Comparison of ENCODE assay signal across 8 cellular contexts in the genomic region with DNA sequence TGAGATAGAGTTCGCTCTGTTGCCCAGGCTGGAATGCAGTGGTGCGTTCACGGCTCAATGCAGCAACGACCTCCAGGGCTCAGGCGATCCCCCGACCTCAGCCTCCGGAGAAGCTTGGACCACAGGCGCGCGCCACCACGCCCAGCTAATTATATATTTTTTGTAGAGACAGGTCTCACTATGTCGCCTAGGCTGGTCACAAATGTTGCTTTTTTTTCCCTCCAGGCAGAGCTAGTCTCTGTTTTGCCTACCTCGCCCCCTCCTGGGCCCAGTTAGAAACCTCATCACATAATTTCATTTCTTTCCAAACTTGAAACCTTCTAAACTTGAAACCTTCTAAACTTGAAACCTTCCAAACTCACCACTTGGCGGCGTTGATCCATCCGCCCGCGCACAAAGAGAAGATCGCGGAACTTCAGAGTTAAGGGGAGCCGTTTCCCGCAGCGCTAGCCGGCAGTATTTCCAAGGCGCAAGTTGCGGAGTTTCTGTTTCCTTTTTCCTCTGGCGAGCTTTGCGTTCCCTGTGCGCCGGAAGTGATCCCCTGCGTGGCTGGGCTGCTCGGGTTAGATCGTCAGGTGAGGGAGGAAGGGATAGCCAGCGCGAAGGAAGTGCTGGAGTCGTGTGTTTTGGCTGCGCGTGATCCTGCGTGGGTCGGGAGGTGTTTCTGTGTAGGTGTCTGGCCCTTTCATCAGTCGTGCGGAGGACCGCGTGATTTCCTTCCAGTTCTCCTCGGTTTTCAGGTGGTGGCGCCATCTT. TPM values are rescaled to one million over a fixed set of nuclear protein-coding genes. Genes with fewer than 3 reads are reported as not detected.
A peak's percentile ranks its signal among the peaks of the same experiment; 100 is the strongest.
DNase-seq lines count a peak whose midpoint lies in the region; ATAC-seq and TF ChIP-seq lines count a peak whose summit lies in the region.

A gene with protein sequence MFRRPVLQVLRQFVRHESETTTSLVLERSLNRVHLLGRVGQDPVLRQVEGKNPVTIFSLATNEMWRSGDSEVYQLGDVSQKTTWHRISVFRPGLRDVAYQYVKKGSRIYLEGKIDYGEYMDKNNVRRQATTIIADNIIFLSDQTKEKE (plus strand): TSS at position 523 of the 756 bp plus-strand sequence. CDS start 809 bp downstream, outside the sequence.

- H3K27me3 ChIP-seq in fibroblast of lung (ENCODE audit: control insufficient read depth, insufficient read depth, low read length), result no peaks in the 10 kb centered on the region

- peaks cover 30% of the 10 kb centered on the region for H3K79me2 ChIP-seq in fibroblast of lung (ENCODE audit: control insufficient read depth, insufficient read depth, low read length)

- peak within 1 kb of the TSS; percentile 67 for H3K9ac ChIP-seq in fibroblast of lung (ENCODE audit: insufficient read depth, low read length)

- H3K27me3 Mint-ChIP-seq in naive thymus-derived CD8-positive, alpha-beta T cell, result no peaks in the 10 kb centered on the region

- H4K20me1 ChIP-seq in fibroblast of lung (ENCODE audit: control insufficient read depth, extremely low read depth, insufficient read depth, low read length), result no peaks in the 10 kb centered on the region

- H3K4me3 ChIP-seq in fibroblast of lung (replicated peaks in 1 of 4; ENCODE audit: control extremely low read depth in 1 of 4, insufficient read depth in 1 of 4, low read depth in 3 of 4, low read length in 4 of 4), result peak within 1 kb of the TSS; percentile 71 to 95 (median 82)

- H3K36me3 Mint-ChIP-seq in naive thymus-derived CD8-positive, alpha-beta T cell, result peaks cover 2 to 39% (median 4%) of the 10 kb centered on the region in 3 donors

- DNase-seq in Daoy (ENCODE audit: low read depth) (peak; percentile 99), Kasumi-1 (lab: John Stamatoyannopoulos, UW) (peak; percentile 99), RPMI7951 (ENCODE audit: low read depth) (peak; percentile 95), fibroblast of lung (ENCODE audit: low read depth in 2 of 2) (peak; percentile 96 to 98)
- DNase-seq in activated T-helper 1 cell treated with anti-CD3 and anti-CD28 coated beads, Interleukin-2, amount 50 U/mL, for 16 hours (ENCODE audit: low read depth in 1 of 2, low spot score in 1 of 2), result peak; percentile 73 to 86
- DNase-seq in naive thymus-derived CD8-positive, alpha-beta T cell, result peak; percentile 72 to 94 (median 91)
- DNase-seq in stimulated activated naive CD4-positive, alpha-beta T cell treated with Interleukin-2 at 50 U/mL for 16 hours (lab: John Stamatoyannopoulos, UW), result peak; percentile 93

- H3K36me3 ChIP-seq in fibroblast of lung (ENCODE audit: control insufficient read depth, insufficient read depth, low read length), result peaks cover 3% of the 10 kb centered on the region

- peak within 1 kb of the TSS; percentile 99 for H2AFZ ChIP-seq in fibroblast of lung (ENCODE audit: low read length)

- POLR2A ChIA-PET in naive thymus-derived CD8-positive, alpha-beta T cell (lab: Charles Lee), result interaction anchor here (0.6 to 5.9 kb wide), 11 partner anchors 12 to 1676 kb away, joined by 3 to 75 read pairs (median 5); a partner anchor contains a TSS

- peaks cover 19 to 53% (median 48%) of the 10 kb centered on the region in 4 donors for H3K4me1 Mint-ChIP-seq in naive thymus-derived CD8-positive, alpha-beta T cell

- peak within 1 kb of the TSS; percentile 88 for H3K27ac ChIP-seq in fibroblast of lung (ENCODE audit: insufficient read depth, low read length)

- no peaks in the 10 kb centered on the region for H3K9me3 ChIP-seq in fibroblast of lung (ENCODE audit: control insufficient read depth, insufficient read depth, low read depth, low read length)

- peak; percentile 93 for ATAC-seq in GM21825 (IDR thresholded peaks at IDR 0.05; ENCODE audit: unreplicated experiment)
- peak; percentile 83 to 88 for ATAC-seq in naive thymus-derived CD8-positive, alpha-beta T cell

- H3K27ac Mint-ChIP-seq in naive thymus-derived CD8-positive, alpha-beta T cell, result peak within 1 kb of the TSS; percentile 98 to 99 (median 98)

- peak within 1 kb of the TSS; percentile 95 to 99 (median 98) for H3K4me3 Mint-ChIP-seq in naive thymus-derived CD8-positive, alpha-beta T cell

- peak within 1 kb of the TSS; percentile 90 for H3K4me2 ChIP-seq in fibroblast of lung (ENCODE audit: extremely low read depth, insufficient read depth, low read length)

- no peaks in the 10 kb centered on the region for H3K9me3 Mint-ChIP-seq in naive thymus-derived CD8-positive, alpha-beta T cell

- no peaks in the 10 kb centered on the region for H3K4me1 ChIP-seq in fibroblast of lung (ENCODE audit: control insufficient read depth, extremely low read depth, insufficient read depth, low read length)

- peak; percentile 81 to 88 for TF ChIP-seq CTCF in fibroblast of lung (conservative IDR thresholded peaks at IDR 0.05 in 1 of 2, IDR thresholded peaks at IDR 0.05 in 1 of 2; ENCODE audit: low read depth in 1 of 2, low read length in 2 of 2)

RNA-seq across cellular contexts. Expression of the gene that starts here (rescaled TPM):
- 913 and 1,102 TPM in 2 replicates for total RNA-seq in Daoy (2014; rRNA removed; shearing (Covaris generic))
- 318 and 328 TPM in 2 replicates for total RNA-seq in RPMI7951 (2014; rRNA removed; shearing (Covaris generic))
- 119 and 131 TPM in 2 replicates for total RNA-seq in fibroblast of lung
- 209 and 212 TPM in 2 replicates for polyA plus RNA-seq in fibroblast of lung
- 281 and 287 TPM in 2 replicates for polyA plus RNA-seq in fibroblast of lung (2012)
- polyA minus RNA-seq in fibroblast of lung (ENCODE audit: low replicate concordance), result 13.6 and 13.9 TPM in 2 replicates
- 100 to 1,000 TPM; 128 to 131 TPM for total RNA-seq in naive thymus-derived CD8-positive, alpha-beta T cell
- 100 to 1,000 TPM; 341 to 350 (median 349) TPM for polyA plus RNA-seq in naive thymus-derived CD8-positive, alpha-beta T cell

Comparison
In these comparisons a context has a peak if more than half of its experiments do, and no peak if none do; other contexts are left out.
1. Peak in every context shown above with its lines: DNase-seq, ATAC-seq, H3K4me3 ChIP-seq and H3K27ac ChIP-seq.